Comparison of ENCODE assay signal across 8 cellular contexts in genomic region chr2:226835420-226835795, GRCh38. TPM values are rescaled to one million over a fixed set of nuclear protein-coding genes. Genes with fewer than 3 reads are reported as not detected.
DNase-seq lines count a peak whose midpoint lies in the region; ATAC-seq, FAIRE-seq and TF ChIP-seq lines count a peak whose summit lies in the region.

No MANE protein-coding gene starts in this region.

- H3K27me3 ChIP-seq in BLaER1 treated with 17β-estradiol and CSF1 and Interleukin-3, amounts not matched to agents 10 nM and 100 nM, result no peaks in the 10 kb centered on the region
- H3K27me3 ChIP-seq in SK-N-SH (ENCODE audit: insufficient read depth) (no peaks in the 10 kb centered on the region), endothelial cell of umbilical vein (ENCODE audit: control insufficient read depth in 2 of 2, insufficient read depth in 2 of 2, low read length in 2 of 2) (no peaks in the 10 kb centered on the region)

- TF ChIP-seq EP300 in SK-N-SH (IDR thresholded peaks at IDR 0.05; ENCODE audit: borderline replicate concordance in 1 of 2, low read depth in 1 of 2, low read length in 1 of 2), result no peak

- no peaks in the 10 kb centered on the region for H3K9me2 ChIP-seq in SK-N-SH

- peaks cover 0 to 6% (median 0%) of the 10 kb centered on the region in 9 donors for H3K9me3 Mint-ChIP-seq in naive thymus-derived CD8-positive, alpha-beta T cell

- no peaks in the 10 kb centered on the region; a peak in 1 of 22 replicates for H4K20me1 ChIP-seq in BLaER1 treated with 17β-estradiol and CSF1 and Interleukin-3, amounts not matched to agents 10 nM and 100 nM
- H4K20me1 ChIP-seq in SK-N-SH (ENCODE audit: insufficient read depth) (no peaks in the 10 kb centered on the region), endothelial cell of umbilical vein (replicated peaks; ENCODE audit: control insufficient read depth, extremely low read depth, insufficient read depth, low read length) (no peaks in the 10 kb centered on the region)

- TF ChIP-seq CTCF in SK-N-SH (IDR thresholded peaks at IDR 0.05) (no peak), endothelial cell of umbilical vein (IDR thresholded peaks at IDR 0.05; ENCODE audit: extremely low read depth in 1 of 2, insufficient read depth in 1 of 2, low read depth in 1 of 2, low read length in 2 of 2) (no peak)

- CTCF ChIA-PET in SK-N-SH (lab: Yijun Ruan, JAX) (interaction anchor here (0.6 to 1.7 kb wide), 8 partner anchors 10 to 198 kb away, joined by 3 to 9 read pairs (median 4); partner anchors contain the start of gene IRS1), endothelial cell of umbilical vein (lab: Charles Lee) (interaction anchor here (0.7 to 1.6 kb wide), 6 partner anchors 11 to 1170 kb away, joined by 3 to 12 read pairs (median 4); no protein-coding TSS in a partner anchor)

- H3K9me3 ChIP-seq in BLaER1 treated with 17β-estradiol and CSF1 and Interleukin-3, amounts not matched to agents 10 nM and 100 nM (replicated peaks in 1 of 11), result peaks cover 0 to 12% (median 7%) of the 10 kb centered on the region in 11 experiments; a peak in 12 of 22 replicates
- H3K9me3 ChIP-seq in SK-N-SH (no peaks in the 10 kb centered on the region), endothelial cell of umbilical vein (replicated peaks; ENCODE audit: control insufficient read depth, insufficient read depth, low read length) (no peaks in the 10 kb centered on the region)

- dilution Hi-C loops in endothelial cell of umbilical vein (cut with MboI; ENCODE audit: extremely low pct_ligation_motif_present, low sequenced_read_pairs), result no loop called here

- ATAC-seq in GM19035 (IDR thresholded peaks at IDR 0.05; ENCODE audit: unreplicated experiment) (peak; percentile 31), HG03139 (IDR thresholded peaks at IDR 0.05; ENCODE audit: unreplicated experiment) (peak; percentile 28)
- ATAC-seq in naive thymus-derived CD8-positive, alpha-beta T cell, result peak; percentile 4 to 27

- H3K9ac ChIP-seq in BLaER1 treated with 17β-estradiol and CSF1 and Interleukin-3, amounts not matched to agents 10 nM and 100 nM, result peak overlapping the region; percentile 83 to 94 (median 90)
- peak overlapping the region; percentile 89 for H3K9ac ChIP-seq in SK-N-SH
- H3K9ac ChIP-seq in endothelial cell of umbilical vein (replicated peaks; ENCODE audit: extremely low read depth, insufficient read depth, low read length), result peak overlapping the region; percentile 31

- H3K79me2 ChIP-seq in SK-N-SH (ENCODE audit: insufficient read depth), result peaks cover 28% of the 10 kb centered on the region
- H3K79me2 ChIP-seq in endothelial cell of umbilical vein (ENCODE audit: control insufficient read depth, insufficient read depth, low read length), result peaks cover 2% of the 10 kb centered on the region

- H3K9me1 ChIP-seq in endothelial cell of umbilical vein (replicated peaks; ENCODE audit: control insufficient read depth, extremely low read depth, insufficient read depth, low read length), result no peaks in the 10 kb centered on the region

- intact Hi-C loops in endothelial cell of umbilical vein (cut with micrococcal nuclease), result loop anchor here (5.0 kb wide), 2 partner anchors 183 to 982 kb away; no protein-coding TSS in a partner anchor

- peak overlapping the region; percentile 62 to 84 (median 72) for H3K4me3 ChIP-seq in BLaER1 treated with 17β-estradiol and CSF1 and Interleukin-3, amounts not matched to agents 10 nM and 100 nM
- H3K4me3 ChIP-seq in SK-N-SH (ENCODE audit: low read depth in 2 of 2, low read length in 1 of 2) (peak overlapping the region; percentile 73 to 90), endothelial cell of umbilical vein (replicated peaks in 1 of 3; ENCODE audit: insufficient read depth in 1 of 3, low read depth in 1 of 3, low read length in 3 of 3) (peak overlapping the region; percentile 8 to 84 (median 45))

- no peak for DNase-seq in SK-N-SH
- no peak for DNase-seq in endothelial cell of umbilical vein (ENCODE audit: low read depth, low spot score)
- DNase-seq in naive thymus-derived CD8-positive, alpha-beta T cell, result no peak
- DNase-seq in DMS153 treated with DMSO at 0.1 percent for 48 hours (lab: John Stamatoyannopoulos, UW; ENCODE audit: unreplicated experiment), result no peak
- DNase-seq in UCSD-AML1 (lab: John Stamatoyannopoulos, UW; ENCODE audit: unreplicated experiment), result no peak

- POLR2A ChIA-PET in SK-N-SH (lab: Yijun Ruan, JAX), result interaction anchor here (0.6 kb wide), 1 partner anchor 11 kb away, joined by 4 read pairs; no protein-coding TSS in a partner anchor
- POLR2A ChIA-PET in endothelial cell of umbilical vein (lab: Charles Lee), result interaction anchor here (0.6 kb wide), 1 partner anchor 1170 kb away, joined by 3 read pairs; no protein-coding TSS in a partner anchor
- POLR2A ChIA-PET in naive thymus-derived CD8-positive, alpha-beta T cell (lab: Charles Lee), result interaction anchor here (0.6 to 3.4 kb wide), 11 partner anchors 12 to 1029 kb away, joined by 3 to 41 read pairs (median 4); partner anchors contain the start of gene IRS1

- H3K4me3 Mint-ChIP-seq in naive thymus-derived CD8-positive, alpha-beta T cell, result peak overlapping the region; percentile 87 to 97 (median 94)

- H3K27ac ChIP-seq in BLaER1 treated with 17β-estradiol and CSF1 and Interleukin-3, amounts not matched to agents 10 nM and 100 nM, result peak overlapping the region; percentile 91 to 96 (median 93); a peak in 21 of 22 replicates
- peak overlapping the region; percentile 76 to 97 for H3K27ac ChIP-seq in SK-N-SH (ENCODE audit: low read depth in 2 of 2, low read length in 1 of 2)
- peak overlapping the region; percentile 38 for H3K27ac ChIP-seq in endothelial cell of umbilical vein (ENCODE audit: insufficient read depth, low read depth, low read length)

- peak overlapping the region; percentile 76 to 96 (median 91) for H3K4me2 ChIP-seq in BLaER1 treated with 17β-estradiol and CSF1 and Interleukin-3, amounts not matched to agents 10 nM and 100 nM
- H3K4me2 ChIP-seq in SK-N-SH (peak overlapping the region; percentile 93), endothelial cell of umbilical vein (ENCODE audit: insufficient read depth, low read length) (peak overlapping the region; percentile 75)

- peaks cover 16% of the 10 kb centered on the region for H3F3A ChIP-seq in SK-N-SH (replicated peaks; ENCODE audit: insufficient read depth)

- 14% methylated on average over 12 of the region's 26 CpGs for WGBS in SK-N-SH (ENCODE audit: low lambda C conversion rate)

- no peak for TF ChIP-seq RAD21 in SK-N-SH (IDR thresholded peaks at IDR 0.05; ENCODE audit: low read length)

- no peaks in the 10 kb centered on the region for H3K27me3 Mint-ChIP-seq in naive thymus-derived CD8-positive, alpha-beta T cell

- H3K36me3 ChIP-seq in BLaER1 treated with 17β-estradiol and CSF1 and Interleukin-3, amounts not matched to agents 10 nM and 100 nM, result peaks cover 0 to 10% (median 4%) of the 10 kb centered on the region in 11 experiments; a peak in 4 of 22 replicates
- peaks cover 0 to 6% of the 10 kb centered on the region in 2 experiments for H3K36me3 ChIP-seq in SK-N-SH (replicated peaks in 1 of 2; ENCODE audit: control insufficient read depth in 1 of 2, insufficient read depth in 2 of 2, low read length in 1 of 2)
- H3K36me3 ChIP-seq in endothelial cell of umbilical vein (ENCODE audit: control insufficient read depth in 2 of 2, extremely low read depth in 1 of 2, insufficient read depth in 2 of 2, low read length in 2 of 2), result no peaks in the 10 kb centered on the region

- peaks cover 23 to 35% (median 29%) of the 10 kb centered on the region in 10 experiments for H3K4me1 ChIP-seq in BLaER1 treated with 17β-estradiol and CSF1 and Interleukin-3, amounts not matched to agents 10 nM and 100 nM
- H3K4me1 ChIP-seq in SK-N-SH (ENCODE audit: control insufficient read depth in 1 of 2, insufficient read depth in 2 of 2, low read depth in 1 of 2, low read length in 1 of 2) (peaks cover 6 to 18% of the 10 kb centered on the region in 2 experiments; a peak in 3 of 4 replicates), endothelial cell of umbilical vein (ENCODE audit: control insufficient read depth, extremely low read depth, insufficient read depth, low read length) (peaks cover 16% of the 10 kb centered on the region)

- BruUV-seq in endothelial cell of umbilical vein (replicated peaks; lab: Mats Ljungman, UMichigan), result TSS peak; percentile 38

- H2AFZ ChIP-seq in SK-N-SH (ENCODE audit: low read depth) (peak overlapping the region; percentile 96), endothelial cell of umbilical vein (ENCODE audit: low read depth, low read length) (peak overlapping the region; percentile 86)

- peaks cover 4 to 12% (median 8%) of the 10 kb centered on the region in 3 donors for H3K36me3 Mint-ChIP-seq in naive thymus-derived CD8-positive, alpha-beta T cell

- TF ChIP-seq POLR2A in endothelial cell of umbilical vein (IDR thresholded peaks at IDR 0.05; ENCODE audit: low read depth, low read length), result no peak

- no peak for FAIRE-seq in endothelial cell of umbilical vein (lab: Jason Lieb, UNC)

- H3K27ac Mint-ChIP-seq in naive thymus-derived CD8-positive, alpha-beta T cell, result peak overlapping the region; percentile 98 to 100 (median 99)

- H3K4me1 Mint-ChIP-seq in naive thymus-derived CD8-positive, alpha-beta T cell, result peaks cover 22 to 58% (median 48%) of the 10 kb centered on the region in 4 donors

RNA-seq across cellular contexts. Expression of gene RHBDD1, which starts 0.4 kb away (rescaled TPM):
- polyA plus RNA-seq in SK-N-SH (2012; rRNA removed) (10.3 and 10.8 TPM in 2 replicates), endothelial cell of umbilical vein (6.4 and 6.8 TPM in 2 replicates)
- 10.6 and 11.0 TPM in 2 replicates for polyA plus RNA-seq in SK-N-SH (2012; cell fraction: cytosol; rRNA removed)
- 7.6 and 11.7 TPM in 2 replicates for polyA plus RNA-seq in SK-N-SH (2012; cell fraction: nucleus; rRNA removed)
- total RNA-seq in endothelial cell of umbilical vein, result 16.1 and 19.4 TPM in 2 replicates
- polyA plus RNA-seq in endothelial cell of umbilical vein (2011; cell fraction: cytosol; rRNA removed), result 5.7 and 6.1 TPM in 2 replicates
- 10.2 and 10.6 TPM in 2 replicates for polyA plus RNA-seq in endothelial cell of umbilical vein (2011; cell fraction: nucleus; rRNA removed)
- 11.6 and 14.2 TPM in 2 replicates for polyA plus RNA-seq in endothelial cell of umbilical vein (2012)
- polyA minus RNA-seq in endothelial cell of umbilical vein, result 26.2 and 35.5 TPM in 2 replicates
- 6.5 TPM for polyA minus RNA-seq in endothelial cell of umbilical vein (2011; cell fraction: cytosol; rRNA and poly(A)+ RNA removed)
- polyA minus RNA-seq in endothelial cell of umbilical vein (2011; cell fraction: nucleus; rRNA and poly(A)+ RNA removed), result 37.7 and 54.9 TPM in 2 replicates
- 10 to 100 TPM; 53.5 to 55.6 TPM for total RNA-seq in naive thymus-derived CD8-positive, alpha-beta T cell
- polyA plus RNA-seq in naive thymus-derived CD8-positive, alpha-beta T cell, result 10 to 100 TPM; 13.7 to 20.4 (median 14.8) TPM

RNA-seq across cellular contexts. Expression of gene IRS1, which starts 35.8 kb away (rescaled TPM):
- polyA plus RNA-seq in SK-N-SH (2012; rRNA removed) (15.8 and 16.5 TPM in 2 replicates), endothelial cell of umbilical vein (0.10 and 0.13 TPM in 2 replicates)
- 10.2 and 14.6 TPM in 2 replicates for polyA plus RNA-seq in SK-N-SH (2012; cell fraction: cytosol; rRNA removed)
- 11.7 and 14.7 TPM in 2 replicates for polyA plus RNA-seq in SK-N-SH (2012; cell fraction: nucleus; rRNA removed)
- total RNA-seq in endothelial cell of umbilical vein, result 0.05 and 0.11 TPM in 2 replicates
- polyA plus RNA-seq in endothelial cell of umbilical vein (2011; cell fraction: cytosol; rRNA removed), result 0.03 and 0.08 TPM in 2 replicates
- 0.05 and 0.07 TPM in 2 replicates for polyA plus RNA-seq in endothelial cell of umbilical vein (2011; cell fraction: nucleus; rRNA removed)
- 0.56 and 0.64 TPM in 2 replicates for polyA plus RNA-seq in endothelial cell of umbilical vein (2012)
- 0.15 and 0.17 TPM in 2 replicates for polyA minus RNA-seq in endothelial cell of umbilical vein
- 0.10 TPM for polyA minus RNA-seq in endothelial cell of umbilical vein (2011; cell fraction: cytosol; rRNA and poly(A)+ RNA removed)
- 0.24 and 0.34 TPM in 2 replicates for polyA minus RNA-seq in endothelial cell of umbilical vein (2011; cell fraction: nucleus; rRNA and poly(A)+ RNA removed)
- total RNA-seq in naive thymus-derived CD8-positive, alpha-beta T cell, result 10 to 100 TPM; 11.4 to 14.0 TPM
- under 1 TPM; 0.51 to 0.84 (median 0.64) TPM for polyA plus RNA-seq in naive thymus-derived CD8-positive, alpha-beta T cell

Comparison
In these comparisons a context has a peak if more than half of its experiments do, and no peak if none do; other contexts are left out.
1. H3K27ac ChIP-seq: peak in every context shown above with its lines; median percentile 93 in BLaER1 treated with 17β-estradiol and CSF1 and Interleukin-3, amounts not matched to agents 10 nM and 100 nM; 86 in SK-N-SH; 38 in endothelial cell of umbilical vein.
2. H3K9ac ChIP-seq: peak in every context shown above with its lines; median percentile 90 in BLaER1 treated with 17β-estradiol and CSF1 and Interleukin-3, amounts not matched to agents 10 nM and 100 nM; 89 in SK-N-SH; 31 in endothelial cell of umbilical vein.
3. RNA of gene IRS1, which starts 35.8 kb away (polyA plus RNA-seq): 10.2 to 16.5 TPM in SK-N-SH; 0.51 to 0.84 TPM in naive thymus-derived CD8-positive, alpha-beta T cell and 0.03 to 0.64 TPM in endothelial cell of umbilical vein; every median in the first group is over 4 times any median in the second.
4. Peak in every context shown above with its lines, with median percentiles within 50 percentile points of each other: H3K4me2 ChIP-seq, H3K4me3 ChIP-seq and ATAC-seq.